In genomic region chr2:58609306-58609705, GRCh38 we compare ENCODE assay signal across 26 cellular contexts.
"Had no signal": no experiment of that assay in that cellular context is flagged by ENCODE, and none has a peak within 500 bp of the region (broad histone marks: within the 10 kb centered on the region; RNA-seq: fewer than 3 reads in every experiment).

No MANE protein-coding gene starts in this region.

- H3K36me3 ChIP-seq: ascending aorta, colonic mucosa, right lobe of liver, suprapubic skin, transverse colon, uterus had no signal

- H3K9me3 ChIP-seq: ascending aorta, colonic mucosa, right lobe of liver, suprapubic skin, transverse colon, uterus had no signal

- H3K9ac ChIP-seq: parathyroid adenoma had no signal

- H3K4me1 Mint-ChIP-seq: activated CD4-positive, alpha-beta T cell treated with anti-CD3 and anti-CD28 coated beads, Interleukin-2, amount 10 ng/mL, durations not matched to agents 7 days and 5 days; central memory CD8-positive, alpha-beta T cell; nephron; stimulated activated naive CD8-positive, alpha-beta T cell treated with anti-CD3 and anti-CD28 coated beads, Interleukin-15, amount 100 ng/mL, for 72 hours had no signal

- H3K27ac Mint-ChIP-seq: activated CD4-positive, alpha-beta T cell treated with anti-CD3 and anti-CD28 coated beads, Interleukin-2, amount 10 ng/mL, durations not matched to agents 7 days and 5 days; endodermal cell; mesothelial cell of epicardium; nephron; stimulated activated naive CD8-positive, alpha-beta T cell treated with anti-CD3 and anti-CD28 coated beads, Interleukin-15, amount 100 ng/mL, for 72 hours had no signal

- DNase-seq: activated CD4-positive, alpha-beta T cell treated with anti-CD3 and anti-CD28 coated beads, Interleukin-2, amount 10 ng/mL, durations not matched to agents 7 days and 5 days; activated CD8-positive, alpha-beta memory T cell treated with anti-CD3 and anti-CD28 coated beads, Interleukin-2, amount 50 U/mL, for 48 hours; activated effector memory CD4-positive, alpha-beta T cell treated with anti-CD3 and anti-CD28 coated beads, Interleukin-2, amount 50 U/mL, for 16 hours; activated naive CD4-positive, alpha-beta T cell treated with anti-CD3 and anti-CD28 coated beads, Interleukin-2, amount 50 U/mL, for 16 hours; activated T-cell treated with anti-CD3 and anti-CD28 coated beads, Interleukin-2, amount 50 U/mL, for 48 hours; colonic mucosa; endodermal cell; foreskin keratinocyte; hypothalamus; right lobe of liver; stimulated activated CD4-positive, alpha-beta T cell treated with anti-CD3 and anti-CD28 coated beads, Interleukin-4, amount 100 ng/mL, for 1 hour; stimulated activated naive CD8-positive, alpha-beta T cell treated with anti-CD3 and anti-CD28 coated beads, Interleukin-15, amount 100 ng/mL, for 72 hours; transverse colon; uterus had no signal

- H3K4me3 Mint-ChIP-seq: activated CD4-positive, alpha-beta T cell treated with anti-CD3 and anti-CD28 coated beads, Interleukin-2, amount 10 ng/mL, durations not matched to agents 7 days and 5 days; central memory CD8-positive, alpha-beta T cell; endodermal cell; mesothelial cell of epicardium; nephron; stimulated activated naive CD8-positive, alpha-beta T cell treated with anti-CD3 and anti-CD28 coated beads, Interleukin-15, amount 100 ng/mL, for 72 hours had no signal

- H3K79me2 ChIP-seq: parathyroid adenoma had no signal

- H3K36me3 Mint-ChIP-seq: mesothelial cell of epicardium had no signal

- H3K27me3 ChIP-seq: ascending aorta, colonic mucosa, foreskin keratinocyte, right lobe of liver, suprapubic skin, transverse colon, uterus had no signal

- H3K9me3 Mint-ChIP-seq: activated CD4-positive, alpha-beta T cell treated with anti-CD3 and anti-CD28 coated beads, Interleukin-2, amount 10 ng/mL, durations not matched to agents 7 days and 5 days; central memory CD8-positive, alpha-beta T cell; endodermal cell; mesothelial cell of epicardium; nephron had no signal

- H3K27me3 Mint-ChIP-seq: central memory CD8-positive, alpha-beta T cell; stimulated activated naive CD8-positive, alpha-beta T cell treated with anti-CD3 and anti-CD28 coated beads, Interleukin-15, amount 100 ng/mL, for 72 hours had no signal

- H2AFZ ChIP-seq: parathyroid adenoma had no signal

- FAIRE-seq: keratinocyte had no signal

- H3K4me3 ChIP-seq: ascending aorta, colonic mucosa, lung, right lobe of liver, smooth muscle cell, suprapubic skin, transverse colon, uterus had no signal

- H3K27ac ChIP-seq: ascending aorta, colonic mucosa, epithelial cell of prostate, foreskin keratinocyte, parathyroid adenoma, right lobe of liver, suprapubic skin, transverse colon, uterus had no signal

- H3K4me2 ChIP-seq: smooth muscle cell had no signal

- H3K4me1 ChIP-seq: ascending aorta, colonic mucosa, parathyroid adenoma, right lobe of liver, suprapubic skin, transverse colon, uterus had no signal

- ATAC-seq: activated CD4-positive, CD25-positive, alpha-beta regulatory T cell treated with anti-CD3 and anti-CD28 coated beads, Interleukin-2, amount 50 U/mL, for 24 hours; foreskin keratinocyte; left lobe of liver; right lobe of liver; stimulated activated naive CD8-positive, alpha-beta T cell treated with anti-CD3 and anti-CD28 coated beads, Interleukin-15, amount 100 ng/mL, for 72 hours had no signal
